Comparison of ENCODE assay signal across 11 cellular contexts in the genomic region with DNA sequence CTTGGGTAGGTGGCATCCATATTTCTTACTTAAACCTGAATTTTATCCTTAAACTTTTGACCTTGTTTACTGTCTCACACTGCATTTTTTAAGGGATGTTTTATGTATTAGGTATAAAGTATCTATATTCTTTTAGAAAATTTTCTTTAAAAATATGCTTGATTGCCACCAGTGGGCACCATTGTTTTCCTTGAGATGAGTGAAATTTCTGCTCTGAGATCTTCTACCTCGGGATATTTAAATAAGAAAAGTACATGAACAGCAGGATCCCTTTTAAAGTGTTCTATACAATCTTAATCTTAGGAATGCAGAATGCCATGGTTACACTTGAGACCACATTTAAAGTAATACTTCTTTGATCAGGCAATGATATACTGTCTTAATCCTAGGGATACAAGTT.
DNase-seq lines count a peak whose midpoint lies in the region; ATAC-seq, FAIRE-seq and TF ChIP-seq lines count a peak whose summit lies in the region.
"Had no signal": no experiment of that assay in that cellular context is flagged by ENCODE, and none has a peak within 500 bp of the region (broad histone marks: within the 10 kb centered on the region; RNA-seq: fewer than 3 reads in every experiment).

No MANE protein-coding gene starts in this region.

- no peak overlapping the region for H3K4me3 ChIP-seq in DND-41 (ENCODE audit: low read depth in 1 of 2, low read length in 2 of 2)
- no peak overlapping the region for H3K4me3 ChIP-seq in OCI-LY1 (ENCODE audit: low read depth, low read length, poor library complexity, severe bottlenecking)

- no peaks in the 10 kb centered on the region for H3F3A ChIP-seq in OCI-LY1 (ENCODE audit: insufficient read depth, low read length)

- peak; percentile 13 for TF ChIP-seq CTCF in DND-41 (IDR thresholded peaks at IDR 0.05; ENCODE audit: borderline replicate concordance, extremely low read depth, low read length, poor library complexity, severe bottlenecking)
- TF ChIP-seq CTCF in OCI-LY1 (IDR thresholded peaks at IDR 0.05; ENCODE audit: low read length): peak; percentile 28; the same call in 1 of the 2 replicates
- TF ChIP-seq CTCF in osteocyte (IDR thresholded peaks at IDR 0.05): peak; percentile 68

- H3K27ac ChIP-seq in DND-41 (ENCODE audit: low read length) (no peak overlapping the region), OCI-LY1 (ENCODE audit: low read depth, low read length, poor library complexity, severe bottlenecking) (no peak overlapping the region)

- H2AFZ ChIP-seq in DND-41 (ENCODE audit: low read depth, low read length): no peak overlapping the region
- no peak overlapping the region for H2AFZ ChIP-seq in OCI-LY1 (ENCODE audit: low read length)

- intact Hi-C loops in left colon (cut with DNase I, micrococcal nuclease): no loop called here

- H4K20me1 ChIP-seq in DND-41 (ENCODE audit: insufficient read depth, low read length) (no peaks in the 10 kb centered on the region), OCI-LY1 (ENCODE audit: insufficient read depth, low read length) (no peaks in the 10 kb centered on the region)

- no peak overlapping the region for H3K4me3 Mint-ChIP-seq in osteocyte (ENCODE audit: unreplicated experiment)

- DNase-seq in DND-41 (no peak), osteocyte (ENCODE audit: extremely low spot score, unreplicated experiment) (no peak), left colon (no peak), DMS153 (lab: John Stamatoyannopoulos, UW) (no peak), NCI-H2029 (lab: John Stamatoyannopoulos, UW) (no peak), NCI-H82 (lab: John Stamatoyannopoulos, UW) (no peak)
- DNase-seq: activated CD8-positive, alpha-beta memory T cell treated with anti-CD3 and anti-CD28 coated beads for 24 hours; foreskin melanocyte; stimulated activated CD4-positive, alpha-beta T cell treated with anti-CD3 and anti-CD28 coated beads, Interleukin-12 subunit alpha, Interleukin-12 subunit beta, amount 100 ng/mL, for 4 hours had no signal

- H3K9me3 ChIP-seq in DND-41 (ENCODE audit: insufficient read depth, low read length, severe bottlenecking) (no peaks in the 10 kb centered on the region), OCI-LY1 (ENCODE audit: low read length) (no peaks in the 10 kb centered on the region)

- H3K27me3 ChIP-seq in DND-41 (ENCODE audit: insufficient read depth, low read length, poor library complexity) (no peaks in the 10 kb centered on the region), OCI-LY1 (ENCODE audit: insufficient read depth, low read length) (no peaks in the 10 kb centered on the region)

- peaks cover 50% of the 10 kb centered on the region for H3K36me3 ChIP-seq in DND-41 (ENCODE audit: insufficient read depth, low read length)
- H3K36me3 ChIP-seq in OCI-LY1 (ENCODE audit: insufficient read depth, low read length): peaks cover 62% of the 10 kb centered on the region

- H3K9me3 Mint-ChIP-seq in osteocyte (ENCODE audit: unreplicated experiment): no peaks in the 10 kb centered on the region

- H3K4me2 ChIP-seq in DND-41 (ENCODE audit: insufficient read depth, low read length) (no peak overlapping the region), OCI-LY1 (ENCODE audit: low read length) (no peak overlapping the region)

- no peaks in the 10 kb centered on the region for H3K27me3 Mint-ChIP-seq in osteocyte (ENCODE audit: unreplicated experiment)

- H3K27ac Mint-ChIP-seq in osteocyte (ENCODE audit: unreplicated experiment): peak overlapping the region; percentile 9

- peak; percentile 31 for FAIRE-seq in endometrium (lab: Jason Lieb, UNC)

- no peaks in the 10 kb centered on the region for H3K9me2 ChIP-seq in OCI-LY1 (ENCODE audit: low read depth, low read length)

- H3K36me3 Mint-ChIP-seq in osteocyte (ENCODE audit: unreplicated experiment): peaks cover 13% of the 10 kb centered on the region

- H3K79me2 ChIP-seq in DND-41 (ENCODE audit: insufficient read depth, low read length) (no peaks in the 10 kb centered on the region), OCI-LY1 (ENCODE audit: insufficient read depth, low read length) (no peaks in the 10 kb centered on the region)

- ATAC-seq in DND-41 (ENCODE audit: insufficient read depth, low read depth) (no peak), left colon (no peak)

- no peak overlapping the region for H3K9ac ChIP-seq in DND-41 (ENCODE audit: low read depth, low read length)
- H3K9ac ChIP-seq in OCI-LY1 (ENCODE audit: low read length): no peak overlapping the region

- H3K4me1 Mint-ChIP-seq in osteocyte (ENCODE audit: unreplicated experiment): peaks cover 6% of the 10 kb centered on the region

- no peaks in the 10 kb centered on the region for H3K4me1 ChIP-seq in DND-41 (ENCODE audit: insufficient read depth, low read length)
- H3K4me1 ChIP-seq in OCI-LY1 (ENCODE audit: insufficient read depth, low read length, severe bottlenecking): no peaks in the 10 kb centered on the region

Comparison
In these comparisons a context has a peak if more than half of its experiments do, and no peak if none do; other contexts are left out.
1. CTCF ChIP-seq: peak in every context shown above with its lines; median percentile 68 in osteocyte; 28 in OCI-LY1; 13 in DND-41.